ENCODE assay signal across 8 cellular contexts in genomic region chrX:55160685-55161552, GRCh38. TPM values are rescaled to one million over a fixed set of nuclear protein-coding genes. Genes with fewer than 3 reads are reported as not detected.
DNase-seq lines count a peak whose midpoint lies in the region; ATAC-seq, FAIRE-seq and TF ChIP-seq lines count a peak whose summit lies in the region.

No MANE protein-coding gene starts in this region.

- intact Hi-C loops in pancreas (cut with DNase I) (no loop called here), tibial artery (cut with DNase I; ENCODE audit: low total_unique reads) (loop anchor here (10.0 kb wide), 1 partner anchor 554 kb away; the partner anchor contains the start of gene RRAGB)

- H3K36me3 ChIP-seq in cardiac muscle cell (no peaks in the 10 kb centered on the region), pancreas (no peaks in the 10 kb centered on the region), tibial artery (no peaks in the 10 kb centered on the region)

- peak; percentile 41 for FAIRE-seq in pancreas (lab: Jason Lieb, UNC)

- ATAC-seq in HG02759 (IDR thresholded peaks at IDR 0.05; ENCODE audit: unreplicated experiment) = peak; percentile 93
- ATAC-seq in pancreas = peak; percentile 98 to 99 (median 98)

- H3K4me1 ChIP-seq in cardiac muscle cell (ENCODE audit: low read depth) (no peaks in the 10 kb centered on the region), pancreas (no peaks in the 10 kb centered on the region), tibial artery (no peaks in the 10 kb centered on the region)

- peak; percentile 70 for TF ChIP-seq CTCF in GM12874 (IDR thresholded peaks at IDR 0.05; ENCODE audit: insufficient read depth, low read depth, low read length)
- peak; percentile 23 for TF ChIP-seq CTCF in cardiac muscle cell (IDR thresholded peaks at IDR 0.05; ENCODE audit: low read depth, low read length)
- TF ChIP-seq CTCF in pancreas (IDR thresholded peaks at IDR 0.05) = peak in 1 of 4 donors; percentile 9
- TF ChIP-seq CTCF in tibial artery (IDR thresholded peaks at IDR 0.05) = peak; percentile 20

- peak; percentile 90 for DNase-seq in NCI-H1105 treated with DMSO at 0.1 percent for 48 hours (lab: John Stamatoyannopoulos, UW)
- peak; percentile 71 for DNase-seq in SKM-1 treated with dmso at 0.1 percent for 144 hours (lab: John Stamatoyannopoulos, UW; ENCODE audit: unreplicated experiment)
- DNase-seq in activated naive CD8-positive, alpha-beta T cell treated with anti-CD3 and anti-CD28 coated beads, Interleukin-2, amount 50 U/mL, for 16 hours (ENCODE audit: low read depth, low spot score) = peak; percentile 69
- DNase-seq in cardiac muscle cell (ENCODE audit: low read depth in 1 of 2, low spot score in 1 of 2) = peak; percentile 88 to 92
- peak; percentile 87 to 93 (median 90) for DNase-seq in pancreas
- DNase-seq in tibial artery = peak; percentile 88 to 94

- no peaks in the 10 kb centered on the region for H3K27me3 ChIP-seq in cardiac muscle cell
- no peaks in the 10 kb centered on the region for H3K27me3 ChIP-seq in pancreas
- H3K27me3 ChIP-seq in tibial artery = no peaks in the 10 kb centered on the region

- no peaks in the 10 kb centered on the region for H3K9me3 ChIP-seq in cardiac muscle cell (ENCODE audit: low read depth)
- H3K9me3 ChIP-seq in pancreas = no peaks in the 10 kb centered on the region
- no peaks in the 10 kb centered on the region for H3K9me3 ChIP-seq in tibial artery

- 1 to 37% methylated on average over 57 to 63 of the region's 63 CpGs for WGBS in pancreas, 2 donors

- H3K4me3 ChIP-seq in cardiac muscle cell (peak overlapping the region; percentile 92), pancreas (peak overlapping the region; percentile 21 to 48 (median 38)), tibial artery (peak overlapping the region; percentile 62 to 72)

- H3K27ac ChIP-seq in cardiac muscle cell (peak overlapping the region; percentile 96), pancreas (peak overlapping the region; percentile 59 to 90 (median 76)), tibial artery (peak overlapping the region; percentile 87 to 91)

RNA-seq across cellular contexts. Expression of gene PAGE5, which starts 59.2 kb away (rescaled TPM):
- not detected in 2 replicates for total RNA-seq in cardiac muscle cell
- polyA plus RNA-seq in cardiac muscle cell = not detected in 2 replicates
- total RNA-seq in pancreas = not detected
- not detected for polyA plus RNA-seq in pancreas

Comparison
In these comparisons a context has a peak if more than half of its experiments do, and no peak if none do; other contexts are left out.
1. Peak in every context shown above with its lines: DNase-seq, ATAC-seq, H3K4me3 ChIP-seq and H3K27ac ChIP-seq.
2. H3K4me3 ChIP-seq: peak in every context shown above with its lines; median percentile 92 in cardiac muscle cell; 67 in tibial artery; 38 in pancreas.